In genomic region chr12:4539167-4539870, GRCh38 we compare ENCODE assay signal across 8 cellular contexts. TPM values are rescaled to one million over a fixed set of nuclear protein-coding genes. Genes with fewer than 3 reads are reported as not detected.
A peak's percentile ranks its signal among the peaks of the same experiment; 100 is the strongest.
DNase-seq lines count a peak whose midpoint lies in the region; ATAC-seq and TF ChIP-seq lines count a peak whose summit lies in the region.

No MANE protein-coding gene starts in this region.

- H3K4me3 ChIP-seq in BLaER1 treated with 17β-estradiol and CSF1 and Interleukin-3, amounts not matched to agents 10 nM and 100 nM, result peak overlapping the region; percentile 79 to 93 (median 84)
- peak overlapping the region; percentile 70 for H3K4me3 ChIP-seq in choroid plexus epithelial cell (ENCODE audit: low read depth, low read length)

- H3K27me3 Mint-ChIP-seq in natural killer cell (ENCODE audit: low read depth in 2 of 2), result no peaks in the 10 kb centered on the region

- H3K4me1 ChIP-seq in BLaER1 treated with 17β-estradiol and CSF1 and Interleukin-3, amounts not matched to agents 10 nM and 100 nM, result peaks cover 29 to 39% (median 35%) of the 10 kb centered on the region in 10 experiments

- H3K9me3 ChIP-seq in BLaER1 treated with 17β-estradiol and CSF1 and Interleukin-3, amounts not matched to agents 10 nM and 100 nM (replicated peaks in 1 of 11), result no peaks in the 10 kb centered on the region

- H4K20me1 ChIP-seq in BLaER1 treated with 17β-estradiol and CSF1 and Interleukin-3, amounts not matched to agents 10 nM and 100 nM, result no peaks in the 10 kb centered on the region

- peaks cover 22 to 33% of the 10 kb centered on the region in 2 donors for H3K4me1 Mint-ChIP-seq in natural killer cell

- TF ChIP-seq CTCF in choroid plexus epithelial cell (conservative IDR thresholded peaks at IDR 0.05; ENCODE audit: low read depth, low read length), result no peak
- TF ChIP-seq CTCF in natural killer cell (IDR thresholded peaks at IDR 0.05), result no peak

- peak overlapping the region in 10 of 11 experiments; percentile 95 to 99 (median 97); a peak in 20 of 22 replicates for H3K27ac ChIP-seq in BLaER1 treated with 17β-estradiol and CSF1 and Interleukin-3, amounts not matched to agents 10 nM and 100 nM

- peaks cover 10 to 53% (median 36%) of the 10 kb centered on the region in 11 experiments for H3K36me3 ChIP-seq in BLaER1 treated with 17β-estradiol and CSF1 and Interleukin-3, amounts not matched to agents 10 nM and 100 nM

- DNase-seq in LHCN-M2 (ENCODE audit: low read depth) (peak; percentile 5), choroid plexus epithelial cell (ENCODE audit: low read depth) (no peak), natural killer cell (no peak), anterior cingulate cortex (lab: John Stamatoyannopoulos, UW) (no peak), A172 (ENCODE audit: low spot score) (no peak)
- no peak for DNase-seq in stimulated activated CD8-positive, alpha-beta memory T cell treated with anti-CD3 and anti-CD28 coated beads, Interleukin-4, amount 100 ng/mL, for 48 hours

- intact Hi-C loops in natural killer cell (cut with micrococcal nuclease), result loop anchor here (5.0 kb wide), 1 partner anchor 667 kb away; the partner anchor contains the start of gene PARP11

- no peak for ATAC-seq in natural killer cell
- no peak for ATAC-seq in HG03045 (IDR thresholded peaks at IDR 0.05; ENCODE audit: unreplicated experiment)

- no peaks in the 10 kb centered on the region for H3K27me3 ChIP-seq in BLaER1 treated with 17β-estradiol and CSF1 and Interleukin-3, amounts not matched to agents 10 nM and 100 nM

- peak overlapping the region; percentile 98 for H3K4me3 Mint-ChIP-seq in natural killer cell

- H3K27ac Mint-ChIP-seq in natural killer cell, result peak overlapping the region; percentile 94 to 99

- H3K9me3 Mint-ChIP-seq in natural killer cell, result no peaks in the 10 kb centered on the region

- H3K9ac ChIP-seq in BLaER1 treated with 17β-estradiol and CSF1 and Interleukin-3, amounts not matched to agents 10 nM and 100 nM, result peak overlapping the region; percentile 90 to 98 (median 95)

- peak overlapping the region; percentile 85 to 99 (median 93) for H3K4me2 ChIP-seq in BLaER1 treated with 17β-estradiol and CSF1 and Interleukin-3, amounts not matched to agents 10 nM and 100 nM

- H3K36me3 Mint-ChIP-seq in natural killer cell, result no peaks in the 10 kb centered on the region

RNA-seq across cellular contexts. Expression of gene RAD51AP1, which starts 0.6 kb away (rescaled TPM):
- total RNA-seq in LHCN-M2 (2014; rRNA removed) (34.6 and 49.9 TPM in 2 replicates), natural killer cell (1 to 10 TPM; 3.4 to 5.4 (median 5.2) TPM)
- 7.8 TPM for polyA plus RNA-seq in LHCN-M2 (2012)
- total RNA-seq in A172 (2014; rRNA removed; shearing (Covaris generic)), result 41.5 and 46.8 TPM in 2 replicates

RNA-seq across cellular contexts. Expression of gene DYRK4, which starts 22.7 kb away (rescaled TPM):
- total RNA-seq in LHCN-M2 (2014; rRNA removed) (25.2 and 30.4 TPM in 2 replicates), natural killer cell (10 to 100 TPM; 11.3 to 15.3 (median 14.2) TPM)
- polyA plus RNA-seq in LHCN-M2 (2012), result 39.4 TPM
- 17.6 and 46.3 TPM in 2 replicates for total RNA-seq in A172 (2014; rRNA removed; shearing (Covaris generic))
